Comparison of ENCODE assay signal across 1 cellular context in genomic region chr3:120160050-120160449, GRCh38.
A peak's percentile ranks its signal among the peaks of the same experiment; 100 is the strongest.
TF ChIP-seq lines count a peak whose summit lies in the region.

No MANE protein-coding gene starts in this region.

TF ChIP-seq in K562, 482 proteins besides CTCF, POLR2A, EP300 and RAD21 (continued from another document and continues in another):
- TF ChIP-seq REST (CRISPR knock-in tag; IDR thresholded peaks at IDR 0.05; ENCODE audit: low read depth) (no peak), SMARCB1 (IDR thresholded peaks at IDR 0.05; ENCODE audit: insufficient read length, low read depth) (no peak), MBD1 (CRISPR knock-in tag; IDR thresholded peaks at IDR 0.05) (no peak), HES1 (IDR thresholded peaks at IDR 0.05; ENCODE audit: low read depth) (no peak), ZNF175 (CRISPR knock-in tag; IDR thresholded peaks at IDR 0.05; ENCODE audit: low read depth) (peak; percentile 44; the same call in 1 of the 2 replicates), ILK (tag; IDR thresholded peaks at IDR 0.05; ENCODE audit: borderline replicate concordance, low read depth) (no peak), HSF4 (CRISPR knock-in tag; IDR thresholded peaks at IDR 0.05; ENCODE audit: borderline replicate concordance) (no peak), CEBPZ (IDR thresholded peaks at IDR 0.05; ENCODE audit: borderline replicate concordance, low read depth, low read length) (no peak), ZNF584 (CRISPR knock-in tag; IDR thresholded peaks at IDR 0.05; ENCODE audit: low read depth) (peak; percentile 70), ZNF589 (CRISPR knock-in tag; IDR thresholded peaks at IDR 0.05; ENCODE audit: low read depth) (peak; percentile 68; the same call in 1 of the 2 replicates), ATF3 (IDR thresholded peaks at IDR 0.05) (peak; percentile 86), ATF3 (CRISPR knock-in tag; conservative IDR thresholded peaks at IDR 0.05) (no peak), KLF10 (CRISPR knock-in tag; IDR thresholded peaks at IDR 0.05) (no peak), L3MBTL2 (IDR thresholded peaks at IDR 0.05) (peak; percentile 70), NCOA4 (IDR thresholded peaks at IDR 0.05; ENCODE audit: partially characterized antibody) (no peak), ATF4 (CRISPR knock-in tag; IDR thresholded peaks at IDR 0.05) (peak; percentile 95), NRF1 (conservative IDR thresholded peaks at IDR 0.05 in 1 of 2, IDR thresholded peaks at IDR 0.05 in 1 of 2) (no peak), ZNF444 (CRISPR knock-in tag; IDR thresholded peaks at IDR 0.05) (no peak), ZNF263 (CRISPR knock-in tag; IDR thresholded peaks at IDR 0.05; ENCODE audit: borderline replicate concordance) (no peak), CCNT2 (IDR thresholded peaks at IDR 0.05; ENCODE audit: borderline replicate concordance, extremely low read depth, insufficient read length, low read depth, low read length) (no peak), SMARCA5 (IDR thresholded peaks at IDR 0.05) (no peak), ZFP1 (CRISPR knock-in tag; IDR thresholded peaks at IDR 0.05) (no peak), TEAD1 (CRISPR knock-in tag; IDR thresholded peaks at IDR 0.05) (no peak), PML (IDR thresholded peaks at IDR 0.05; ENCODE audit: low read length) (no peak), ETV1 (tag; conservative IDR thresholded peaks at IDR 0.05; ENCODE audit: low read depth) (0 out of 2 replicates have a peak, but pooled peaks have one; percentile 22), ZBTB26 (CRISPR knock-in tag; IDR thresholded peaks at IDR 0.05) (no peak), HMBOX1 (IDR thresholded peaks at IDR 0.05) (peak; percentile 28; the same call in 1 of the 2 replicates), RUNX1 (IDR thresholded peaks at IDR 0.05; ENCODE audit: low read depth) (no peak), SOX6 (IDR thresholded peaks at IDR 0.05) (0 out of 2 replicates have a peak, but pooled peaks have one; percentile 11), ZNF717 (CRISPR knock-in tag; IDR thresholded peaks at IDR 0.05) (no peak), ZBTB9 (CRISPR knock-in tag; IDR thresholded peaks at IDR 0.05) (0 out of 2 replicates have a peak, but pooled peaks have one; percentile 25), PTBP1 (IDR thresholded peaks at IDR 0.05; ENCODE audit: low read depth, low read length) (no peak), ZNF695 (CRISPR knock-in tag; IDR thresholded peaks at IDR 0.05) (no peak), SMAD4 (CRISPR knock-in tag; conservative IDR thresholded peaks at IDR 0.05) (peak; percentile 73), ZKSCAN3 (CRISPR knock-in tag; IDR thresholded peaks at IDR 0.05) (no peak), MTA2 (IDR thresholded peaks at IDR 0.05; ENCODE audit: low read depth) (no peak), JUND (IDR thresholded peaks at IDR 0.05; ENCODE audit: borderline replicate concordance, low read depth, low read length) (peak; percentile 53), JUND (tag; IDR thresholded peaks at IDR 0.05; ENCODE audit: borderline replicate concordance, low read depth, low read length) (no peak), ATF7 (IDR thresholded peaks at IDR 0.05) (peak; percentile 61; the same call in 1 of the 2 replicates), CEBPB (tag; IDR thresholded peaks at IDR 0.05) (peak; percentile 77), IRF1 (CRISPR knock-in tag; IDR thresholded peaks at IDR 0.05; ENCODE audit: borderline replicate concordance) (no peak), SMC3 (conservative IDR thresholded peaks at IDR 0.05; ENCODE audit: insufficient read depth, low read depth, low read length) (no peak), DIDO1 (tag; IDR thresholded peaks at IDR 0.05; ENCODE audit: low read depth) (no peak), JUN (IDR thresholded peaks at IDR 0.05; ENCODE audit: borderline replicate concordance, low read depth, low read length) (no peak), JUN (CRISPR knock-in tag; IDR thresholded peaks at IDR 0.05; ENCODE audit: borderline replicate concordance) (no peak), PRPF4 (IDR thresholded peaks at IDR 0.05; ENCODE audit: insufficient read depth, low read depth, low read length, poor library complexity, severe bottlenecking) (no peak), HDAC8 (tag; IDR thresholded peaks at IDR 0.05) (no peak), TBP (optimal IDR thresholded peaks at IDR 0.05; ENCODE audit: low read depth, low read length) (no peak), KDM5B (IDR thresholded peaks at IDR 0.05; ENCODE audit: insufficient replicate concordance, low read depth, low read length) (no peak)
